In genomic region chrX:45517090-45517973, GRCh38 we compare ENCODE assay signal across 10 cellular contexts.
DNase-seq lines count a peak whose midpoint lies in the region; ATAC-seq and TF ChIP-seq lines count a peak whose summit lies in the region.
"Had no signal": no experiment of that assay in that cellular context is flagged by ENCODE, and none has a peak within 500 bp of the region (broad histone marks: within the 10 kb centered on the region; RNA-seq: fewer than 3 reads in every experiment).

No MANE protein-coding gene starts in this region.

- no peak overlapping the region for H2AK5ac ChIP-seq in neuronal stem cell (ENCODE audit: low read depth, low read length)

- H3F3A ChIP-seq in Loucy (ENCODE audit: low read depth): no peaks in the 10 kb centered on the region

- no peaks in the 10 kb centered on the region for H3K79me1 ChIP-seq in neuronal stem cell (ENCODE audit: low read depth, low read length)

- H3K9me2 ChIP-seq in Loucy (replicated peaks; ENCODE audit: low read depth, low read length): no peaks in the 10 kb centered on the region

- H4K20me1 ChIP-seq in Loucy (ENCODE audit: insufficient read depth, low read length, poor library complexity, severe bottlenecking): no peaks in the 10 kb centered on the region

- WGBS in neuronal stem cell (ENCODE audit: extremely low coverage in 2 of 2, insufficient read length in 2 of 2, insufficient replicate concordance in 1 of 2), 2 donors: no CpG with 5 or more reads among the region's 5 CpGs

- H2BK5ac ChIP-seq in neuronal stem cell (ENCODE audit: low read length): no peak overlapping the region

- peak overlapping the region; percentile 19 for H3K4me2 ChIP-seq in Loucy (ENCODE audit: low read depth, low read length, poor library complexity, severe bottlenecking)
- no peak overlapping the region for H3K4me2 ChIP-seq in neuronal stem cell (ENCODE audit: insufficient read depth, low read length, poor library complexity, severe bottlenecking)

- H3K14ac ChIP-seq in neuronal stem cell (ENCODE audit: low read length): no peak overlapping the region

- no peak overlapping the region for H3K4ac ChIP-seq in neuronal stem cell (ENCODE audit: low read length)

- H4K91ac ChIP-seq in neuronal stem cell (ENCODE audit: low read depth, low read length, poor library complexity): no peak overlapping the region

- no peak overlapping the region for H3K27ac ChIP-seq in neuronal stem cell (replicated peaks; ENCODE audit: low read length)

- H3K27me3 ChIP-seq in Loucy (ENCODE audit: insufficient read depth, low read length, poor library complexity, severe bottlenecking): no peaks in the 10 kb centered on the region
- H3K27me3 ChIP-seq in neuronal stem cell (ENCODE audit: control insufficient read depth in 3 of 3, insufficient read depth in 3 of 3, low read depth in 1 of 3, low read length in 3 of 3): no peaks in the 10 kb centered on the region
- H3K27me3 ChIP-seq: sigmoid colon had no signal

- peak overlapping the region; percentile 82; the same call in 1 of the 2 replicates for H2AFZ ChIP-seq in Loucy (ENCODE audit: low read length)
- peak overlapping the region; percentile 4 for H2AFZ ChIP-seq in neuronal stem cell (ENCODE audit: low read length)

- H3K9me3 ChIP-seq in Loucy (ENCODE audit: insufficient read depth, low read depth, low read length) (no peaks in the 10 kb centered on the region), neuronal stem cell (replicated peaks in 1 of 2; ENCODE audit: control insufficient read depth in 2 of 2, insufficient read depth in 1 of 2, low read depth in 1 of 2, low read length in 2 of 2) (no peaks in the 10 kb centered on the region)
- H3K9me3 ChIP-seq: sigmoid colon had no signal

- H2BK15ac ChIP-seq in neuronal stem cell (ENCODE audit: low read length): no peak overlapping the region

- no peak overlapping the region for H3K18ac ChIP-seq in neuronal stem cell (ENCODE audit: low read length)

- peaks cover 14% of the 10 kb centered on the region for H3K4me1 ChIP-seq in Loucy (ENCODE audit: insufficient read depth, low read length, poor library complexity, severe bottlenecking)
- H3K4me1 ChIP-seq in neuronal stem cell (ENCODE audit: control insufficient read depth in 2 of 2, insufficient read depth in 1 of 2, low read depth in 1 of 2, low read length in 2 of 2): no peaks in the 10 kb centered on the region

- no peak overlapping the region for H3K23ac ChIP-seq in neuronal stem cell (ENCODE audit: low read depth, low read length, poor library complexity)

- H4K8ac ChIP-seq in neuronal stem cell (ENCODE audit: low read depth, low read length): no peak overlapping the region

- H3K36me3 ChIP-seq in Loucy (ENCODE audit: insufficient read depth, low read length) (no peaks in the 10 kb centered on the region), neuronal stem cell (replicated peaks in 1 of 2; ENCODE audit: control insufficient read depth in 2 of 2, insufficient read depth in 2 of 2, low read length in 2 of 2) (no peaks in the 10 kb centered on the region)
- H3K36me3 ChIP-seq: sigmoid colon had no signal

- no peak for ATAC-seq in HG02763 (IDR thresholded peaks at IDR 0.05; ENCODE audit: unreplicated experiment)

- H3K4me3 ChIP-seq in Loucy (ENCODE audit: low read length, poor library complexity, severe bottlenecking) (no peak overlapping the region), neuronal stem cell (ENCODE audit: low read length in 2 of 2) (no peak overlapping the region)
- H3K4me3 ChIP-seq: sigmoid colon had no signal

- TF ChIP-seq CTCF in Loucy (conservative IDR thresholded peaks at IDR 0.05; ENCODE audit: low read length): no peak

- no peak overlapping the region for H2BK12ac ChIP-seq in neuronal stem cell (ENCODE audit: low read length)

- H3K9ac ChIP-seq in Loucy (ENCODE audit: low read depth, low read length, poor library complexity, severe bottlenecking) (no peak overlapping the region), neuronal stem cell (ENCODE audit: low read depth, low read length, poor library complexity) (no peak overlapping the region)

- H3K79me2 ChIP-seq in Loucy (ENCODE audit: insufficient read depth, low read length): no peaks in the 10 kb centered on the region

- peak; percentile 48 for DNase-seq in Daoy (ENCODE audit: low read depth)
- DNase-seq in dedifferentiated amniotic fluid mesenchymal stem cell (ENCODE audit: extremely low spot score): peak; percentile 54
- DNase-seq in neuronal stem cell (ENCODE audit: low spot score): no peak
- DNase-seq in NCI-H774 (lab: John Stamatoyannopoulos, UW): no peak
- no peak for DNase-seq in DMS79 (lab: John Stamatoyannopoulos, UW)
- DNase-seq in NCI-H1048 (lab: John Stamatoyannopoulos, UW): no peak
- DNase-seq: activated naive CD4-positive, alpha-beta T cell treated with anti-CD3 and anti-CD28 coated beads, Interleukin-2, amount 10 ng/mL, durations not matched to agents 7 days and 5 days; sigmoid colon had no signal

- H2BK120ac ChIP-seq in neuronal stem cell (ENCODE audit: low read depth, low read length): no peak overlapping the region

Comparison
In these comparisons a context has a peak if more than half of its experiments do, and no peak if none do; other contexts are left out.
1. DNase-seq: peak in Daoy (single experiment) and dedifferentiated amniotic fluid mesenchymal stem cell (single experiment); none in neuronal stem cell (single experiment), NCI-H774 (single experiment), DMS79 (single experiment) and NCI-H1048 (single experiment).